Comparison of ENCODE assay signal across 8 cellular contexts in the genomic region with DNA sequence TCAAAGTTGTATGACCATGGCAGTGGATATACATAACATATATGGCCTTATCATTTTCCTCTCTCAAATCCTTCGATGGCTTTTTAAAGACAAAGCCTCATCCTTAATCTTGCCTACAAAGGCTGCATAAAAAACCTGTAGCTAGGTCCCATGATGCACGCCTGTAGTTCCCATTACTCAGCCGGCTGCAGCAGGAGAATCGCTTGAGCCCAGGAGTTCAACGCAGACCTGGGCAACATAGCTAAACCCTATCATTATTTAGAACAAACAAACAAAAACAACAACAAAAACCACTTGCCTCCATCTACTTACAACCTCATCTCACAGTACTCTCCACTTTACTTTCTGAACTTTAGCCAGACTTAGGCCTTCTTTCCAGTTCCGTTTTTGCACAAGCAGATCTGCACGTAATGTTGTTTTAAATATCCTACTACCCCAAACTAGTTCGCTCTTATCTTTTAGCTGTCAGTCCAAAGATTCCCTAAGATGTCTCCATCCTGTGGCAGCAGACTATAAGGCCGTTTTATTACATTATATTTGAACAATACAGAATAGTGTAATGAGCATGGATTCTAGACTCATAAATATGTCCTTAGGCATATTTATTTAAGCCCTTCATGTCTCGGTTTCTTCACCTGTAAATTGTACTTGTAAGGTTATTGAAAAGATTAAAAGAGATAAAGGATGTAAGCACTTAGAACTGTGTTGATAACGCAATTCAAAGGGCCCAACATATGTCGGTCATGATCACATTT. TPM values are rescaled to one million over a fixed set of nuclear protein-coding genes. Genes with fewer than 3 reads are reported as not detected.
DNase-seq lines count a peak whose midpoint lies in the region; ATAC-seq and TF ChIP-seq lines count a peak whose summit lies in the region.

No MANE protein-coding gene starts in this region.

- in situ Hi-C loops in ACHN (cut with HindIII; ENCODE audit: low pct_ligation_motif_present, low pct_unique_long_range_greater_than_20kb, low sequenced_read_pairs): no loop called here

- peak overlapping the region; percentile 73 for H3K9ac ChIP-seq in neural progenitor cell

- H3K36me3 ChIP-seq in GM23338 (ENCODE audit: insufficient read depth) (peaks cover 12% of the 10 kb centered on the region; the same call in 1 of the 2 replicates), esophagus squamous epithelium (peaks cover 0 to 15% (median 11%) of the 10 kb centered on the region in 3 donors), neural progenitor cell (peaks cover 3% of the 10 kb centered on the region)

- H3K36me3 Mint-ChIP-seq in GM23338 (ENCODE audit: low read depth) (peaks cover 22% of the 10 kb centered on the region), neural progenitor cell (peaks cover 2% of the 10 kb centered on the region)

- H3F3A ChIP-seq in GM23338 (replicated peaks; ENCODE audit: low read depth) (no peaks in the 10 kb centered on the region), neural progenitor cell (ENCODE audit: low read depth) (peaks cover 4% of the 10 kb centered on the region)

- H3K4me2 ChIP-seq in GM23338 (peak overlapping the region; percentile 94), neural progenitor cell (peak overlapping the region; percentile 84)

- 36 to 37% methylated on average over 12 of the region's 12 CpGs for WGBS in esophagus squamous epithelium, 2 donors

- H3K9me3 ChIP-seq in esophagus squamous epithelium (no peaks in the 10 kb centered on the region), neural progenitor cell (ENCODE audit: low read depth) (no peaks in the 10 kb centered on the region)

- H3K27me3 Mint-ChIP-seq in GM23338 (ENCODE audit: insufficient read depth, low read depth, poor library complexity): peaks cover 3% of the 10 kb centered on the region
- H3K27me3 Mint-ChIP-seq in neural progenitor cell (ENCODE audit: insufficient read depth, low read depth): peaks cover 2% of the 10 kb centered on the region

- H3K4me1 Mint-ChIP-seq in GM23338 (peaks cover 29% of the 10 kb centered on the region), neural progenitor cell (peaks cover 28% of the 10 kb centered on the region)

- H3K4me1 ChIP-seq in GM23338 (ENCODE audit: insufficient read depth): peaks cover 18% of the 10 kb centered on the region
- peaks cover 19 to 56% (median 23%) of the 10 kb centered on the region in 3 donors for H3K4me1 ChIP-seq in esophagus squamous epithelium
- peaks cover 14% of the 10 kb centered on the region for H3K4me1 ChIP-seq in neural progenitor cell

- TF ChIP-seq CTCF in GM23338 (conservative IDR thresholded peaks at IDR 0.05; ENCODE audit: low read depth in 2 of 2) (0 out of 4 replicates have a peak, but pooled peaks of 1 of the 2 experiments have one; percentile 19), esophagus squamous epithelium (IDR thresholded peaks at IDR 0.05) (peak in 1 of 6 experiments; percentile 7), neural progenitor cell (IDR thresholded peaks at IDR 0.05) (no peak)

- DNase-seq in ACHN (peak; percentile 4), GM23338 (ENCODE audit: low spot score) (no peak), SW480 (ENCODE audit: low spot score) (peak; percentile 12), esophagus squamous epithelium (lab: John Stamatoyannopoulos, UW) (no peak), neural progenitor cell (ENCODE audit: low spot score) (peak; percentile 15), NCI-H1417 (lab: John Stamatoyannopoulos, UW) (no peak)
- no peak for DNase-seq in stimulated activated naive CD4-positive, alpha-beta T cell treated with Interleukin-2 at 50 U/mL for 16 hours (lab: John Stamatoyannopoulos, UW)

- H3K27ac ChIP-seq in GM23338 (ENCODE audit: low read depth) (no peak overlapping the region; the same call in 1 of the 2 replicates), esophagus squamous epithelium (peak overlapping the region; percentile 91 to 98 (median 94)), neural progenitor cell (no peak overlapping the region)

- H4K20me1 ChIP-seq in GM23338 (replicated peaks; ENCODE audit: insufficient read depth) (peaks cover 21% of the 10 kb centered on the region), neural progenitor cell (ENCODE audit: low read depth) (peaks cover 42% of the 10 kb centered on the region)

- H3K9me2 ChIP-seq in GM23338 (ENCODE audit: insufficient read depth): no peaks in the 10 kb centered on the region

- peak overlapping the region; percentile 96 for H3K4me3 Mint-ChIP-seq in GM23338
- H3K4me3 Mint-ChIP-seq in neural progenitor cell: peak overlapping the region; percentile 98

- H3K79me2 ChIP-seq in GM23338 (replicated peaks; ENCODE audit: insufficient read depth): peaks cover 81% of the 10 kb centered on the region
- peaks cover 79% of the 10 kb centered on the region for H3K79me2 ChIP-seq in neural progenitor cell (ENCODE audit: low read depth)

- no peaks in the 10 kb centered on the region for H3K9me3 Mint-ChIP-seq in GM23338
- H3K9me3 Mint-ChIP-seq in neural progenitor cell: no peaks in the 10 kb centered on the region

- ATAC-seq in GM23338: no peak
- no peak for ATAC-seq in activated CD4-positive, CD25-positive, alpha-beta regulatory T cell treated with anti-CD3 and anti-CD28 coated beads, Interleukin-2, amount 50 U/mL, for 24 hours

- TF ChIP-seq POLR2A in esophagus squamous epithelium (IDR thresholded peaks at IDR 0.05): no peak

- no peaks in the 10 kb centered on the region for H3K27me3 ChIP-seq in GM23338 (ENCODE audit: insufficient read depth)
- H3K27me3 ChIP-seq in esophagus squamous epithelium: no peaks in the 10 kb centered on the region
- no peaks in the 10 kb centered on the region for H3K27me3 ChIP-seq in neural progenitor cell

- intact Hi-C loops in esophagus squamous epithelium (cut with DNase I): no loop called here

- H2AFZ ChIP-seq in GM23338 (no peak overlapping the region), neural progenitor cell (replicated peaks) (no peak overlapping the region)

- peak overlapping the region; percentile 92 for H3K4me3 ChIP-seq in GM23338
- H3K4me3 ChIP-seq in esophagus squamous epithelium: peak overlapping the region; percentile 76 to 99 (median 86)
- H3K4me3 ChIP-seq in neural progenitor cell: peak overlapping the region; percentile 82

- peak overlapping the region; percentile 86 for H3K27ac Mint-ChIP-seq in GM23338
- H3K27ac Mint-ChIP-seq in neural progenitor cell: peak overlapping the region; percentile 93

TF ChIP-seq in GM23338, 12 proteins besides CTCF, POLR2A, EP300 and RAD21 (continues in another document):
- TF ChIP-seq REST (IDR thresholded peaks at IDR 0.05; ENCODE audit: unreplicated experiment): no peak
- TF ChIP-seq NANOG (IDR thresholded peaks at IDR 0.05; ENCODE audit: borderline replicate concordance): no peak
- TF ChIP-seq STAT1 (IDR thresholded peaks at IDR 0.05; ENCODE audit: unreplicated experiment): no peak

RNA-seq across cellular contexts. Expression of gene POMP, which starts 1.0 kb away (rescaled TPM):
- total RNA-seq in GM23338 (2014; rRNA removed; shearing (Covaris generic)): 92.6 and 95.9 TPM in 2 replicates
- 389 and 446 TPM in 2 replicates for polyA plus RNA-seq in GM23338 (2016; fragmentation: Nextera tagmentation; extraction: Ambion mirVana)
- total RNA-seq in esophagus squamous epithelium (10 to 100 TPM; 42.8 to 79.4 (median 65.3) TPM), neural progenitor cell (ENCODE audit: low replicate concordance) (66.6 and 98.9 TPM in 2 replicates)

Comparison
In these comparisons a context has a peak if more than half of its experiments do, and no peak if none do; other contexts are left out.
1. DNase-seq: peak in ACHN (single experiment), SW480 (single experiment) and neural progenitor cell (single experiment); none in GM23338 (single experiment), esophagus squamous epithelium (single experiment), NCI-H1417 (0 of 3) and stimulated activated naive CD4-positive, alpha-beta T cell treated with Interleukin-2 at 50 U/mL for 16 hours (single experiment).
2. H3K27ac ChIP-seq: peak in esophagus squamous epithelium (4 of 4); none in GM23338 (single experiment) and neural progenitor cell (single experiment).
3. Peak in every context shown above with its lines, with median percentiles within 50 percentile points of each other: H3K4me3 ChIP-seq.